In genomic region chr1:64004451-64004850, GRCh38 we compare ENCODE assay signal across 36 cellular contexts.
DNase-seq lines count a peak whose midpoint lies in the region; ATAC-seq and TF ChIP-seq lines count a peak whose summit lies in the region.
"Had no signal": no experiment of that assay in that cellular context is flagged by ENCODE, and none has a peak within 500 bp of the region (broad histone marks: within the 10 kb centered on the region; RNA-seq: fewer than 3 reads in every experiment).

No MANE protein-coding gene starts in this region.

- DNase-seq in DMS53 (lab: John Stamatoyannopoulos, UW): peak; percentile 25
- no peak for DNase-seq in DMS53 treated with DMSO at 0.1 percent for 48 hours (lab: John Stamatoyannopoulos, UW; ENCODE audit: unreplicated experiment)
- peak; percentile 10 for DNase-seq in cerebellar cortex (ENCODE audit: low spot score)
- DNase-seq in iPS DF 4.7 (ENCODE audit: extremely low read depth, low spot score): peak; percentile 11
- DNase-seq in retinal pigment epithelial cell (ENCODE audit: low read depth): peak; percentile 36
- DNase-seq in NCI-H748 (lab: John Stamatoyannopoulos, UW; ENCODE audit: unreplicated experiment): no peak
- no peak for DNase-seq in effector memory CD8-positive, alpha-beta T cell
- DNase-seq in DMS 273 (lab: John Stamatoyannopoulos, UW; ENCODE audit: unreplicated experiment): no peak
- DNase-seq: activated CD4-positive, alpha-beta T cell treated with anti-CD3 and anti-CD28 coated beads for 4 hours; activated T-cell treated with anti-CD3 and anti-CD28 coated beads for 4 hours; aorta; Calu3; cortex of kidney; effector memory CD4-positive, alpha-beta T cell; erythroblast; foreskin fibroblast; heart right ventricle; Kasumi-1; MV-4-11; NCI-H1436; NCI-H2081; NCI-H2227 treated with DMSO at 0.1 percent for 48 hours; NCI-H69; Peyer's patch; right lobe of liver; SJCRH30; stimulated activated CD4-positive, alpha-beta T cell treated with anti-CD3 and anti-CD28 coated beads, Interleukin-2, amount 100 ng/mL, for 48 hours; stimulated activated naive CD8-positive, alpha-beta T cell treated with anti-CD3 and anti-CD28 coated beads, Interleukin-15, amount 100 ng/mL, for 72 hours; T1000 had no signal

- ATAC-seq in effector memory CD8-positive, alpha-beta T cell (replicated peaks): no peak
- ATAC-seq: GM12878; heart right ventricle; HepG2; left lobe of liver; right lobe of liver; stimulated activated naive CD8-positive, alpha-beta T cell treated with anti-CD3 and anti-CD28 coated beads, Interleukin-15, amount 100 ng/mL, for 72 hours had no signal

- peaks cover 0 to 5% of the 10 kb centered on the region in 2 donors for H3K9me3 Mint-ChIP-seq in effector memory CD8-positive, alpha-beta T cell
- H3K9me3 Mint-ChIP-seq: activated T-helper 2 cell treated with anti-CD3 and anti-CD28 coated beads, Interferon-gamma antibody, Interleukin-2, Interleukin-4, amounts not matched to agents 10 μg/mL and 5 μg/mL and 100 μg/mL, durations not matched to agents 14 hours and 24 hours and 36 hours; stimulated activated naive CD8-positive, alpha-beta T cell treated with anti-CD3 and anti-CD28 coated beads, Interleukin-15, amount 100 ng/mL, for 72 hours had no signal

- TF ChIP-seq CTCF in retinal pigment epithelial cell (conservative IDR thresholded peaks at IDR 0.05; ENCODE audit: low read depth, low read length): no peak

- H3K4me1 Mint-ChIP-seq in effector memory CD8-positive, alpha-beta T cell (ENCODE audit: low read depth in 2 of 2): no peaks in the 10 kb centered on the region
- H3K4me1 Mint-ChIP-seq: memory B cell had no signal

- no peaks in the 10 kb centered on the region for H3K36me3 Mint-ChIP-seq in effector memory CD8-positive, alpha-beta T cell (ENCODE audit: insufficient read depth)
- H3K36me3 Mint-ChIP-seq: activated naive CD8-positive, alpha-beta T cell; memory B cell had no signal

- no peak overlapping the region for H3K27ac Mint-ChIP-seq in effector memory CD8-positive, alpha-beta T cell
- H3K27ac Mint-ChIP-seq: activated naive CD8-positive, alpha-beta T cell; activated T-helper 2 cell treated with anti-CD3 and anti-CD28 coated beads, Interferon-gamma antibody, Interleukin-2, Interleukin-4, amounts not matched to agents 10 μg/mL and 5 μg/mL and 100 μg/mL, durations not matched to agents 14 hours and 24 hours and 36 hours; memory B cell; stimulated activated naive CD8-positive, alpha-beta T cell treated with anti-CD3 and anti-CD28 coated beads, Interleukin-15, amount 100 ng/mL, for 72 hours had no signal

- H3K27me3 Mint-ChIP-seq in effector memory CD8-positive, alpha-beta T cell: peaks cover 6 to 8% of the 10 kb centered on the region in 2 donors
- H3K27me3 Mint-ChIP-seq: activated naive CD8-positive, alpha-beta T cell had no signal

- H3K4me3 Mint-ChIP-seq in effector memory CD8-positive, alpha-beta T cell: no peak overlapping the region
- H3K4me3 Mint-ChIP-seq: activated naive CD8-positive, alpha-beta T cell; memory B cell; stimulated activated naive CD8-positive, alpha-beta T cell treated with anti-CD3 and anti-CD28 coated beads, Interleukin-15, amount 100 ng/mL, for 72 hours had no signal

- H3K4me3 ChIP-seq in retinal pigment epithelial cell (ENCODE audit: low read length): no peak overlapping the region
- H3K4me3 ChIP-seq: GM12878, heart right ventricle, Peyer's patch, right lobe of liver, SJCRH30, thoracic aorta had no signal

Comparison
In these comparisons a context has a peak if more than half of its experiments do, and no peak if none do; other contexts are left out.
1. DNase-seq: peak in DMS53 (single experiment), cerebellar cortex (single experiment), iPS DF 4.7 (single experiment) and retinal pigment epithelial cell (single experiment); none in DMS53 treated with DMSO at 0.1 percent for 48 hours (single experiment), NCI-H748 (single experiment), effector memory CD8-positive, alpha-beta T cell (0 of 3) and DMS 273 (single experiment).